ENCODE assay signal across 14 cellular contexts in genomic region chr6:151059612-151060095, GRCh38.
A peak's percentile ranks its signal among the peaks of the same experiment; 100 is the strongest.
DNase-seq lines count a peak whose midpoint lies in the region; ATAC-seq and TF ChIP-seq lines count a peak whose summit lies in the region.
"Had no signal": no experiment of that assay in that cellular context is flagged by ENCODE, and none has a peak within 500 bp of the region (broad histone marks: within the 10 kb centered on the region; RNA-seq: fewer than 3 reads in every experiment).

No MANE protein-coding gene starts in this region.

- TF ChIP-seq CTCF in RWPE1 (conservative IDR thresholded peaks at IDR 0.05; ENCODE audit: low read depth) (no peak), foreskin fibroblast (IDR thresholded peaks at IDR 0.05; ENCODE audit: low read depth, low read length) (no peak), progenitor cell of endocrine pancreas (IDR thresholded peaks at IDR 0.05; ENCODE audit: unreplicated experiment) (no peak)

- POLR2A ChIA-PET in RWPE1 (lab: Yijun Ruan, JAX; ENCODE audit: low non-redundant PET) = interaction anchor here (0.6 kb wide), 1 partner anchor 1361 kb away, joined by 3 read pairs; no protein-coding TSS in a partner anchor

- H3K36me3 Mint-ChIP-seq in progenitor cell of endocrine pancreas (ENCODE audit: insufficient read depth) = peaks cover 9% of the 10 kb centered on the region

- peak overlapping the region; percentile 90 for H3K27ac ChIP-seq in RWPE1
- H3K27ac ChIP-seq: thyroid gland had no signal

- peak overlapping the region; percentile 62 for H3K27ac Mint-ChIP-seq in progenitor cell of endocrine pancreas
- H3K27ac Mint-ChIP-seq: CD8-positive, alpha-beta T cell had no signal

- H3K27me3 Mint-ChIP-seq in progenitor cell of endocrine pancreas = no peaks in the 10 kb centered on the region

- DNase-seq in ELF-1 (ENCODE audit: low read depth, low spot score) (peak; percentile 21), RWPE1 (ENCODE audit: low spot score) (no peak), foreskin fibroblast (peak; percentile 61 to 75), progenitor cell of endocrine pancreas (ENCODE audit: low spot score, unreplicated experiment) (no peak), DMS79 treated with DMSO at 0.1 percent for 48 hours (lab: John Stamatoyannopoulos, UW) (no peak), GM19240 (ENCODE audit: insufficient read length, low spot score) (no peak), SW 1271 (lab: John Stamatoyannopoulos, UW) (no peak)
- DNase-seq: activated effector memory CD4-positive, alpha-beta T cell treated with anti-CD3 and anti-CD28 coated beads, Interleukin-2, amount 50 U/mL, for 16 hours; CD8-positive, alpha-beta T cell; KG1; thyroid gland had no signal

- ATAC-seq in GM18870 (IDR thresholded peaks at IDR 0.05; ENCODE audit: unreplicated experiment) = no peak
- ATAC-seq: CD8-positive, alpha-beta T cell; Right ventricle myocardium inferior had no signal

- no peaks in the 10 kb centered on the region for H3K9me3 Mint-ChIP-seq in progenitor cell of endocrine pancreas (ENCODE audit: low read depth)
- H3K9me3 Mint-ChIP-seq: CD8-positive, alpha-beta T cell had no signal

- H3K4me3 ChIP-seq in foreskin fibroblast (ENCODE audit: low read depth in 1 of 2, low read length in 2 of 2) = no peak overlapping the region
- H3K4me3 ChIP-seq: lung, thyroid gland had no signal

- H3K4me3 Mint-ChIP-seq in progenitor cell of endocrine pancreas (ENCODE audit: low read depth) = no peak overlapping the region
- H3K4me3 Mint-ChIP-seq: CD8-positive, alpha-beta T cell had no signal

- CTCF ChIA-PET in RWPE1 (lab: Yijun Ruan, JAX) = no interaction called here

- peaks cover 20% of the 10 kb centered on the region for H3K4me1 Mint-ChIP-seq in progenitor cell of endocrine pancreas (ENCODE audit: low read depth)

Comparison
In these comparisons a context has a peak if more than half of its experiments do, and no peak if none do; other contexts are left out.
1. DNase-seq: peak in ELF-1 (single experiment) and foreskin fibroblast (2 of 2); none in RWPE1 (single experiment), progenitor cell of endocrine pancreas (single experiment), DMS79 treated with DMSO at 0.1 percent for 48 hours (single experiment), GM19240 (single experiment) and SW 1271 (0 of 2).